11 cellular contexts compared by ENCODE assay signal in genomic region chr18:31243740-31244512, GRCh38.
A peak's percentile ranks its signal among the peaks of the same experiment; 100 is the strongest.
DNase-seq lines count a peak whose midpoint lies in the region; ATAC-seq and TF ChIP-seq lines count a peak whose summit lies in the region.
"Had no signal": no experiment of that assay in that cellular context is flagged by ENCODE, and none has a peak within 500 bp of the region (broad histone marks: within the 10 kb centered on the region; RNA-seq: fewer than 3 reads in every experiment).

No MANE protein-coding gene starts in this region.

- no peak overlapping the region for H3K27ac Mint-ChIP-seq in MCF 10A (ENCODE audit: low read depth, unreplicated experiment)
- H3K27ac Mint-ChIP-seq: activated naive CD8-positive, alpha-beta T cell; CD8-positive, alpha-beta T cell; naive thymus-derived CD4-positive, alpha-beta T cell had no signal

- TF ChIP-seq POLR2A in breast epithelium (IDR thresholded peaks at IDR 0.05) (no peak), vagina (IDR thresholded peaks at IDR 0.05) (no peak)

- peak overlapping the region in 1 of 2 donors; percentile 10 for H3K9ac ChIP-seq in mucosa of rectum (ENCODE audit: low read depth in 1 of 2, low read length in 2 of 2)

- BruUV-seq in MCF 10A (replicated peaks; lab: Mats Ljungman, UMichigan), result no TSS peak

- no peaks in the 10 kb centered on the region for H3K9me3 Mint-ChIP-seq in MCF 10A (ENCODE audit: unreplicated experiment)
- H3K9me3 Mint-ChIP-seq: CD8-positive, alpha-beta T cell had no signal

- peaks cover 0 to 6% of the 10 kb centered on the region in 2 donors for H3K4me1 ChIP-seq in breast epithelium
- peaks cover 24 to 42% of the 10 kb centered on the region in 2 donors for H3K4me1 ChIP-seq in mucosa of rectum (ENCODE audit: control insufficient read depth in 2 of 2, insufficient read depth in 2 of 2, low read length in 2 of 2)
- H3K4me1 ChIP-seq in vagina, result peaks cover 7% of the 10 kb centered on the region

- H3K27me3 Mint-ChIP-seq in MCF 10A (ENCODE audit: insufficient read depth, unreplicated experiment), result no peaks in the 10 kb centered on the region
- H3K27me3 Mint-ChIP-seq: activated naive CD8-positive, alpha-beta T cell; naive thymus-derived CD4-positive, alpha-beta T cell had no signal

- H3K4me1 Mint-ChIP-seq in MCF 10A (ENCODE audit: insufficient read depth, unreplicated experiment), result peaks cover 43% of the 10 kb centered on the region
- H3K4me1 Mint-ChIP-seq: naive thymus-derived CD4-positive, alpha-beta T cell had no signal

- H3K9me3 ChIP-seq in breast epithelium (no peaks in the 10 kb centered on the region), mucosa of rectum (ENCODE audit: control insufficient read depth in 2 of 2, low read length in 2 of 2) (no peaks in the 10 kb centered on the region), vagina (no peaks in the 10 kb centered on the region)

- peak overlapping the region; percentile 77 to 83 for H3K27ac ChIP-seq in breast epithelium
- H3K27ac ChIP-seq in mucosa of rectum (ENCODE audit: low read depth in 2 of 2, low read length in 2 of 2), result peak overlapping the region; percentile 68 to 74
- H3K27ac ChIP-seq in vagina, result peak overlapping the region; percentile 5

- POLR2A ChIA-PET in MCF 10A (lab: Yijun Ruan, JAX), result interaction anchor here (0.6 to 13.0 kb wide), 20 partner anchors 8 to 268 kb away, joined by 3 to 187 read pairs (median 20); partner anchors contain the start of genes DSC2, DSC3 and DSG3

- intact Hi-C loops in breast epithelium (cut with DNase I; ENCODE audit: low total_unique reads) (no loop called here), MCF 10A (cut with micrococcal nuclease) (loop anchor here (5.0 to 10.0 kb wide), 2 partner anchors 142 to 259 kb away; partner anchors contain the start of gene DSC2), vagina (cut with DNase I) (no loop called here)

- ATAC-seq in HG03108 (IDR thresholded peaks at IDR 0.05; ENCODE audit: unreplicated experiment), result no peak
- no peak for ATAC-seq in GM18502 (IDR thresholded peaks at IDR 0.05; ENCODE audit: poor library complexity, unreplicated experiment)
- ATAC-seq: CD8-positive, alpha-beta T cell; naive thymus-derived CD4-positive, alpha-beta T cell had no signal

- CTCF ChIA-PET in MCF 10A (lab: Yijun Ruan, JAX), result interaction anchor here (0.5 to 2.4 kb wide), 12 partner anchors 12 to 246 kb away, joined by 3 to 6 read pairs (median 3); no protein-coding TSS in a partner anchor

- H3K4me3 Mint-ChIP-seq in MCF 10A (ENCODE audit: unreplicated experiment), result no peak overlapping the region
- H3K4me3 Mint-ChIP-seq: activated naive CD8-positive, alpha-beta T cell; CD8-positive, alpha-beta T cell; naive thymus-derived CD4-positive, alpha-beta T cell had no signal

- no peaks in the 10 kb centered on the region for H3K36me3 Mint-ChIP-seq in MCF 10A (ENCODE audit: insufficient read depth, unreplicated experiment)
- H3K36me3 Mint-ChIP-seq: activated naive CD8-positive, alpha-beta T cell; CD8-positive, alpha-beta T cell; naive thymus-derived CD4-positive, alpha-beta T cell had no signal

- H3K36me3 ChIP-seq in breast epithelium (no peaks in the 10 kb centered on the region), mucosa of rectum (ENCODE audit: control insufficient read depth in 2 of 2, insufficient read depth in 2 of 2, low read length in 2 of 2) (no peaks in the 10 kb centered on the region), vagina (no peaks in the 10 kb centered on the region)

- H3K4me3 ChIP-seq in breast epithelium, result peak overlapping the region in 1 of 3 donors; percentile 29
- H3K4me3 ChIP-seq in mucosa of rectum (ENCODE audit: low read length in 2 of 2), result peak overlapping the region in 1 of 2 donors; percentile 5
- no peak overlapping the region for H3K4me3 ChIP-seq in vagina

- no peak for TF ChIP-seq CTCF in breast epithelium (IDR thresholded peaks at IDR 0.05)
- TF ChIP-seq CTCF in MCF 10A (IDR thresholded peaks at IDR 0.05; ENCODE audit: unreplicated experiment), result no peak
- no peak for TF ChIP-seq CTCF in vagina (IDR thresholded peaks at IDR 0.05)

- DNase-seq in breast epithelium (ENCODE audit: low spot score in 2 of 2), result no peak
- DNase-seq in MCF 10A (ENCODE audit: unreplicated experiment), result no peak
- DNase-seq in glomerular endothelial cell (ENCODE audit: extremely low read depth, low read depth, low spot score), result peak; percentile 14
- no peak for DNase-seq in vagina (ENCODE audit: extremely low spot score in 2 of 2)
- DNase-seq in cortex of kidney (lab: John Stamatoyannopoulos, UW), result no peak
- DNase-seq: CD8-positive, alpha-beta T cell; naive thymus-derived CD4-positive, alpha-beta T cell had no signal

- no peaks in the 10 kb centered on the region for H3K27me3 ChIP-seq in breast epithelium
- no peaks in the 10 kb centered on the region for H3K27me3 ChIP-seq in mucosa of rectum (ENCODE audit: control insufficient read depth in 2 of 2, insufficient read depth in 2 of 2, low read length in 2 of 2)
- no peaks in the 10 kb centered on the region for H3K27me3 ChIP-seq in vagina

Comparison
In these comparisons a context has a peak if more than half of its experiments do, and no peak if none do; other contexts are left out.
1. H3K27ac ChIP-seq: peak in every context shown above with its lines; median percentile 80 in breast epithelium; 71 in mucosa of rectum; 5 in vagina.